In genomic region chrX:40061005-40061404, GRCh38 we compare ENCODE assay signal across 18 cellular contexts. TPM values are rescaled to one million over a fixed set of nuclear protein-coding genes. Genes with fewer than 3 reads are reported as not detected.
DNase-seq lines count a peak whose midpoint lies in the region; ATAC-seq and TF ChIP-seq lines count a peak whose summit lies in the region.
"Had no signal": no experiment of that assay in that cellular context is flagged by ENCODE, and none has a peak within 500 bp of the region (broad histone marks: within the 10 kb centered on the region; RNA-seq: fewer than 3 reads in every experiment).

No MANE protein-coding gene starts in this region.

- no peaks in the 10 kb centered on the region for H3K9me3 Mint-ChIP-seq in activated CD8-positive, alpha-beta T cell treated with anti-CD3 and anti-CD28 coated beads for 36 hours
- no peaks in the 10 kb centered on the region for H3K9me3 Mint-ChIP-seq in chondrocyte (ENCODE audit: low read depth)
- no peaks in the 10 kb centered on the region for H3K9me3 Mint-ChIP-seq in stimulated activated effector memory CD8-positive, alpha-beta T cell treated with anti-CD3 and anti-CD28 coated beads, Interleukin-12 subunit alpha, Interleukin-12 subunit beta, amount 100 ng/mL, for 72 hours
- H3K9me3 Mint-ChIP-seq: CD4-positive, alpha-beta memory T cell; GM23338 had no signal

- peaks cover 42% of the 10 kb centered on the region for H3K4me1 Mint-ChIP-seq in activated CD8-positive, alpha-beta T cell treated with anti-CD3 and anti-CD28 coated beads for 36 hours (ENCODE audit: low read depth)
- H3K4me1 Mint-ChIP-seq in chondrocyte (ENCODE audit: low read depth), result no peaks in the 10 kb centered on the region
- H3K4me1 Mint-ChIP-seq in stimulated activated effector memory CD8-positive, alpha-beta T cell treated with anti-CD3 and anti-CD28 coated beads, Interleukin-12 subunit alpha, Interleukin-12 subunit beta, amount 100 ng/mL, for 72 hours, result peaks cover 15% of the 10 kb centered on the region

- TF ChIP-seq CTCF in activated CD8-positive, alpha-beta T cell treated with anti-CD3 and anti-CD28 coated beads for 36 hours (IDR thresholded peaks at IDR 0.05), result no peak
- no peak for TF ChIP-seq CTCF in chondrocyte (IDR thresholded peaks at IDR 0.05)

- ATAC-seq in Right ventricle myocardium superior (ENCODE audit: poor library complexity), result no peak
- ATAC-seq in activated CD8-positive, alpha-beta T cell treated with anti-CD3 and anti-CD28 coated beads for 36 hours, result no peak
- no peak for ATAC-seq in stimulated activated effector memory CD8-positive, alpha-beta T cell treated with anti-CD3 and anti-CD28 coated beads, Interleukin-12 subunit alpha, Interleukin-12 subunit beta, amount 100 ng/mL, for 72 hours
- ATAC-seq: GM23338 had no signal

- no peak overlapping the region for H3K4me3 Mint-ChIP-seq in activated CD8-positive, alpha-beta T cell treated with anti-CD3 and anti-CD28 coated beads for 36 hours
- H3K4me3 Mint-ChIP-seq in chondrocyte (ENCODE audit: unreplicated experiment), result no peak overlapping the region
- H3K4me3 Mint-ChIP-seq in stimulated activated effector memory CD8-positive, alpha-beta T cell treated with anti-CD3 and anti-CD28 coated beads, Interleukin-12 subunit alpha, Interleukin-12 subunit beta, amount 100 ng/mL, for 72 hours, result no peak overlapping the region
- H3K4me3 Mint-ChIP-seq: GM23338 had no signal

- intact Hi-C loops in cardiac septum (cut with DNase I) (no loop called here), Right ventricle myocardium superior (cut with DNase I) (no loop called here)
- intact Hi-C loops in activated CD8-positive, alpha-beta T cell treated with anti-CD3 and anti-CD28 coated beads for 36 hours (cut with micrococcal nuclease), result no loop called here

- CTCF ChIA-PET in activated CD8-positive, alpha-beta T cell treated with anti-CD3 and anti-CD28 coated beads for 36 hours (lab: Charles Lee), result no interaction called here

- POLR2A ChIA-PET in activated CD8-positive, alpha-beta T cell treated with anti-CD3 and anti-CD28 coated beads for 36 hours (lab: Charles Lee), result no interaction called here

- H3K27ac Mint-ChIP-seq in activated CD8-positive, alpha-beta T cell treated with anti-CD3 and anti-CD28 coated beads for 36 hours, result peak overlapping the region; percentile 48
- no peak overlapping the region for H3K27ac Mint-ChIP-seq in chondrocyte (ENCODE audit: unreplicated experiment)
- peak overlapping the region; percentile 48 for H3K27ac Mint-ChIP-seq in stimulated activated effector memory CD8-positive, alpha-beta T cell treated with anti-CD3 and anti-CD28 coated beads, Interleukin-12 subunit alpha, Interleukin-12 subunit beta, amount 100 ng/mL, for 72 hours
- H3K27ac Mint-ChIP-seq: GM23338 had no signal

- peaks cover 46% of the 10 kb centered on the region for H3K36me3 Mint-ChIP-seq in activated CD8-positive, alpha-beta T cell treated with anti-CD3 and anti-CD28 coated beads for 36 hours (ENCODE audit: low read depth)
- peaks cover 13% of the 10 kb centered on the region for H3K36me3 Mint-ChIP-seq in chondrocyte (ENCODE audit: low read depth)
- peaks cover 100% of the 10 kb centered on the region for H3K36me3 Mint-ChIP-seq in stimulated activated effector memory CD8-positive, alpha-beta T cell treated with anti-CD3 and anti-CD28 coated beads, Interleukin-12 subunit alpha, Interleukin-12 subunit beta, amount 100 ng/mL, for 72 hours

- no peaks in the 10 kb centered on the region for H3K27me3 Mint-ChIP-seq in activated CD8-positive, alpha-beta T cell treated with anti-CD3 and anti-CD28 coated beads for 36 hours
- no peaks in the 10 kb centered on the region for H3K27me3 Mint-ChIP-seq in chondrocyte (ENCODE audit: low read depth)
- H3K27me3 Mint-ChIP-seq: CD4-positive, alpha-beta memory T cell had no signal

- DNase-seq in cardiac septum (ENCODE audit: low spot score) (peak; percentile 33), Right ventricle myocardium superior (no peak), chondrocyte (ENCODE audit: low spot score) (peak; percentile 39), iPS-NIHi11 (ENCODE audit: low spot score) (no peak)
- DNase-seq in activated CD8-positive, alpha-beta T cell treated with anti-CD3 and anti-CD28 coated beads for 36 hours, result no peak
- no peak for DNase-seq in stimulated activated effector memory CD8-positive, alpha-beta T cell treated with anti-CD3 and anti-CD28 coated beads, Interleukin-12 subunit alpha, Interleukin-12 subunit beta, amount 100 ng/mL, for 72 hours (ENCODE audit: low spot score in 2 of 2)
- DNase-seq in stimulated activated CD4-positive, alpha-beta T cell treated with anti-CD3 and anti-CD28 coated beads, Interleukin-2, amount 100 ng/mL, for 48 hours, result no peak
- DNase-seq: ACHN, Calu3, HCEC 1CT, NCI-H1105, NCI-H146, NCI-H2029, NCI-H226, NCI-H748 treated with DMSO at 0.1 percent for 48 hours, SIG-M5 had no signal

RNA-seq across cellular contexts. Expression of gene BCOR, which starts 36.8 kb away (rescaled TPM):
- total RNA-seq in cardiac septum (24.2 TPM), Right ventricle myocardium superior (14.0 TPM), chondrocyte (10.8 to 19.0 TPM (median 11.0 TPM) in 3 replicates)
- total RNA-seq in activated CD8-positive, alpha-beta T cell treated with anti-CD3 and anti-CD28 coated beads for 36 hours, result 10 to 100 TPM; 38.3 to 39.6 TPM

Comparison
In these comparisons a context has a peak if more than half of its experiments do, and no peak if none do; other contexts are left out.
1. DNase-seq: peak in cardiac septum (single experiment) and chondrocyte (single experiment); none in Right ventricle myocardium superior (single experiment), activated CD8-positive, alpha-beta T cell treated with anti-CD3 and anti-CD28 coated beads for 36 hours (single experiment), stimulated activated effector memory CD8-positive, alpha-beta T cell treated with anti-CD3 and anti-CD28 coated beads, Interleukin-12 subunit alpha, Interleukin-12 subunit beta, amount 100 ng/mL, for 72 hours (0 of 2), iPS-NIHi11 (single experiment) and stimulated activated CD4-positive, alpha-beta T cell treated with anti-CD3 and anti-CD28 coated beads, Interleukin-2, amount 100 ng/mL, for 48 hours (0 of 2).